ENCODE assay signal across 7 cellular contexts in the genomic region with DNA sequence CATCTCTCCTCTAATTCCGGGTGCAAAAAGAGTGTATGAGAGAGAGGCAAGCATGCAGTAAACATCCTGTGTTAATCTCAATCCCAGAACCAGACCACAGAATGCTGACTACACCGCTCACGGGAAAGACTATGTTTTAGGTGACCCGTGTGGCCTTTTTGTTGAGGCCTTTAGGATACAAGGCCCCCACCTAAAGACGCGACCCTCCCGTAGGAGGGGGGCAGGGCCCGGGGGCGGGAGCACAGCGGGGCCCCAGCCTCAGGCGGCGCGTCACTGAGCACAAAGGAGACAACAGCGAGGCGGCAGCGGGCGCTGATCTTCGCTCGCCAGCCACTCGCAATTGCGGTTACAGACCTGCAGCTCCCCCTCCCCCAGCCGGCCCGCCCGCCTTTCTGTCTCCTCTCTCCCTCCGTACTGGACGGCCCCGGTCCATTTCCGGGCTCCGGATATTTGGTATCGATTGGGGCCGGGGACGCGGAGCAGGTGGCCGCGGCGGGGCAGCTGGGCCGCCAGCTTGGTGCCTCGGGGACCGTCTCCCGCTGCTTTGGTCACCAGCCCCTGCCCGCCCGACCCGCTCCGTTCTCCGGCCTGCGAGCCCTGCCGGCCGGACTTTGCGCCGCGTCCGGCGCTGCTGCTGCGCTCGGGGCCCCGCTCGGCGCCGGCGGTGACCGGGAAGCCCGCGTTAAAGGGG. TPM values are rescaled to one million over a fixed set of nuclear protein-coding genes. Genes with fewer than 3 reads are reported as not detected.
DNase-seq lines count a peak whose midpoint lies in the region; ATAC-seq and TF ChIP-seq lines count a peak whose summit lies in the region.

A gene with protein sequence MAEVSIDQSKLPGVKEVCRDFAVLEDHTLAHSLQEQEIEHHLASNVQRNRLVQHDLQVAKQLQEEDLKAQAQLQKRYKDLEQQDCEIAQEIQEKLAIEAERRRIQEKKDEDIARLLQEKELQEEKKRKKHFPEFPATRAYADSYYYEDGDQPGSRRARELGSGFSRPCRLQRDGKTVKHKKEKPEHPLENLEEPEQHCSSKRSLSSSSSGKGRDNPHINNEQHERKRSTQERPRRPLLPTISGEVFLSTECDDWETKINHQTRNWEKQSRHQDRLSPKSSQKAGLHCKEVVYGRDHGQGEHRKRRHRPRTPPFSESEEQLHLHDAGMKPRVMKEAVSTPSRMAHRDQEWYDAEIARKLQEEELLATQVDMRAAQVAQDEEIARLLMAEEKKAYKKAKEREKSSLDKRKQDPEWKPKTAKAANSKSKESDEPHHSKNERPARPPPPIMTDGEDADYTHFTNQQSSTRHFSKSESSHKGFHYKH (plus strand): TSS at position 432 of the 691 bp plus-strand sequence. CDS start 281 bp downstream, outside the sequence.

- peak within 1 kb of the TSS; percentile 88 for H3K4me3 ChIP-seq in astrocyte of the spinal cord (ENCODE audit: low read depth, low read length)

- TF ChIP-seq CTCF in astrocyte of the spinal cord (IDR thresholded peaks at IDR 0.05; ENCODE audit: low read depth, low read length) = no peak

- peak; percentile 70 for TF ChIP-seq POLR2A in GM18505 (IDR thresholded peaks at IDR 0.05; ENCODE audit: borderline replicate concordance, extremely low read depth, insufficient read depth, insufficient read length)

- DNase-seq in NCI-H1105 treated with DMSO at 0.1 percent for 48 hours (lab: John Stamatoyannopoulos, UW) (peak; percentile 91), SW480 (ENCODE audit: low spot score) (peak; percentile 72), astrocyte of the spinal cord (ENCODE audit: low read depth, low spot score) (peak; percentile 83), hepatic stellate cell (ENCODE audit: low spot score) (peak; percentile 74), pulmonary artery endothelial cell (ENCODE audit: low read depth, low spot score) (peak; percentile 50)

- in situ Hi-C loops in astrocyte of the spinal cord (cut with HindIII; ENCODE audit: low sequenced_read_pairs) = no loop called here

- ATAC-seq in GM18505 (IDR thresholded peaks at IDR 0.05; ENCODE audit: unreplicated experiment) = peak; percentile 86
- ATAC-seq in HG02759 (IDR thresholded peaks at IDR 0.05; ENCODE audit: unreplicated experiment) = peak; percentile 84

RNA-seq across cellular contexts. Expression of the gene that starts here (rescaled TPM):
- total RNA-seq in pulmonary artery endothelial cell = 202 and 221 TPM in 2 replicates

Comparison
In these comparisons a context has a peak if more than half of its experiments do, and no peak if none do; other contexts are left out.
1. Peak in every context shown above with its lines: DNase-seq, ATAC-seq and H3K4me3 ChIP-seq.